In genomic region chr18:267380-267687, GRCh38 we compare ENCODE assay signal across 8 cellular contexts. TPM values are rescaled to one million over a fixed set of nuclear protein-coding genes. Genes with fewer than 3 reads are reported as not detected.
DNase-seq lines count a peak whose midpoint lies in the region; ATAC-seq and TF ChIP-seq lines count a peak whose summit lies in the region.

No MANE protein-coding gene starts in this region.

- TF ChIP-seq CTCF in left ventricle myocardium inferior (IDR thresholded peaks at IDR 0.05; ENCODE audit: borderline replicate concordance), result no peak
- TF ChIP-seq CTCF in adrenal gland (IDR thresholded peaks at IDR 0.05), result no peak
- no peak for TF ChIP-seq CTCF in left lung (IDR thresholded peaks at IDR 0.05)
- no peak for TF ChIP-seq CTCF in tibial nerve (IDR thresholded peaks at IDR 0.05)

- no peak for ATAC-seq in left ventricle myocardium superior
- peak; percentile 49 for ATAC-seq in left lung
- no peak for ATAC-seq in GM19324 (IDR thresholded peaks at IDR 0.05; ENCODE audit: low FRiP score, unreplicated experiment)

- H3K9me3 ChIP-seq in left ventricle myocardium inferior (replicated peaks) (no peaks in the 10 kb centered on the region), KOPT-K1 (ENCODE audit: insufficient read depth, low read length, poor library complexity, severe bottlenecking) (no peaks in the 10 kb centered on the region), adrenal gland (replicated peaks in 1 of 3) (no peaks in the 10 kb centered on the region), left lung (no peaks in the 10 kb centered on the region), tibial nerve (no peaks in the 10 kb centered on the region)

- intact Hi-C loops in left ventricle myocardium inferior (cut with micrococcal nuclease), result no loop called here
- intact Hi-C loops in left ventricle myocardium superior (cut with micrococcal nuclease), result no loop called here
- intact Hi-C loops in adrenal gland (cut with DNase I), result no loop called here
- intact Hi-C loops in left lung (cut with DNase I), result no loop called here

- peak overlapping the region; percentile 89 for H3K4me3 ChIP-seq in left ventricle myocardium inferior
- peak overlapping the region; percentile 68 to 90 (median 80) for H3K4me3 ChIP-seq in adrenal gland
- peak overlapping the region; percentile 73 to 99 for H3K4me3 ChIP-seq in left lung
- peak overlapping the region; percentile 80 to 92 (median 88) for H3K4me3 ChIP-seq in tibial nerve

- peak overlapping the region; percentile 89 for H3K27ac ChIP-seq in left ventricle myocardium inferior (replicated peaks)
- H3K27ac ChIP-seq in KOPT-K1 (ENCODE audit: low read depth, low read length, poor library complexity, severe bottlenecking), result peak overlapping the region; percentile 96
- H3K27ac ChIP-seq in adrenal gland, result peak overlapping the region in 4 of 5 donors; percentile 73 to 95 (median 83)
- H3K27ac ChIP-seq in left lung, result peak overlapping the region; percentile 88 to 89
- H3K27ac ChIP-seq in tibial nerve, result peak overlapping the region; percentile 74 to 94 (median 92)

- peaks cover 26% of the 10 kb centered on the region for H3K36me3 ChIP-seq in left ventricle myocardium inferior
- H3K36me3 ChIP-seq in KOPT-K1 (ENCODE audit: insufficient read depth, low read length), result peaks cover 26% of the 10 kb centered on the region
- peaks cover 0 to 24% of the 10 kb centered on the region in 2 donors for H3K36me3 ChIP-seq in adrenal gland (replicated peaks in 1 of 2)
- H3K36me3 ChIP-seq in left lung, result peaks cover 0 to 25% of the 10 kb centered on the region in 2 donors
- H3K36me3 ChIP-seq in tibial nerve, result peaks cover 0 to 27% (median 12%) of the 10 kb centered on the region in 3 donors

- H3K27me3 ChIP-seq in left ventricle myocardium inferior (ENCODE audit: low read depth) (no peaks in the 10 kb centered on the region), adrenal gland (no peaks in the 10 kb centered on the region), left lung (no peaks in the 10 kb centered on the region), tibial nerve (no peaks in the 10 kb centered on the region)

- TF ChIP-seq POLR2A in adrenal gland (IDR thresholded peaks at IDR 0.05), result no peak
- TF ChIP-seq POLR2A in tibial nerve (IDR thresholded peaks at IDR 0.05), result no peak

- no peak for DNase-seq in left ventricle myocardium inferior
- DNase-seq in left ventricle myocardium superior, result no peak
- DNase-seq in adrenal gland, result peak in 2 of 7 donors; percentile 25 to 62
- DNase-seq in left lung, result no peak
- no peak for DNase-seq in tibial nerve (ENCODE audit: low spot score in 2 of 2)
- no peak for DNase-seq in ecto neural progenitor cell (ENCODE audit: low spot score)

- TF ChIP-seq EP300 in tibial nerve (IDR thresholded peaks at IDR 0.05), result no peak

- H3K4me1 ChIP-seq in left ventricle myocardium inferior (peaks cover 36% of the 10 kb centered on the region), adrenal gland (replicated peaks in 1 of 2) (peaks cover 5 to 19% of the 10 kb centered on the region in 2 donors), left lung (peaks cover 13 to 27% of the 10 kb centered on the region in 2 donors), tibial nerve (peaks cover 0 to 29% (median 14%) of the 10 kb centered on the region in 4 donors)

- WGBS in adrenal gland, 4 donors, result 0 to 3% (median 0%) methylated on average over 9 of the region's 9 CpGs
- 0% methylated on average over 9 of the region's 9 CpGs for WGBS in tibial nerve, 2 donors

RNA-seq across cellular contexts. Expression of gene THOC1, which starts 0.5 kb away (rescaled TPM):
- total RNA-seq in left ventricle myocardium inferior, result 10.2 TPM
- 12.4 TPM for total RNA-seq in left ventricle myocardium superior
- 10 to 100 TPM; 11.1 to 61.4 (median 23.9) TPM for total RNA-seq in adrenal gland
- 100 to 1,000 TPM in 1 of 3 donors, 10 to 100 TPM in 2; 21.3 to 147 (median 72.8) TPM for polyA plus RNA-seq in adrenal gland
- 10 to 100 TPM; 23.7 to 29.8 TPM for total RNA-seq in left lung
- 10 to 100 TPM; 43.3 to 53.4 (median 50.7) TPM for total RNA-seq in tibial nerve
